ENCODE assay signal across 7 cellular contexts in the genomic region with DNA sequence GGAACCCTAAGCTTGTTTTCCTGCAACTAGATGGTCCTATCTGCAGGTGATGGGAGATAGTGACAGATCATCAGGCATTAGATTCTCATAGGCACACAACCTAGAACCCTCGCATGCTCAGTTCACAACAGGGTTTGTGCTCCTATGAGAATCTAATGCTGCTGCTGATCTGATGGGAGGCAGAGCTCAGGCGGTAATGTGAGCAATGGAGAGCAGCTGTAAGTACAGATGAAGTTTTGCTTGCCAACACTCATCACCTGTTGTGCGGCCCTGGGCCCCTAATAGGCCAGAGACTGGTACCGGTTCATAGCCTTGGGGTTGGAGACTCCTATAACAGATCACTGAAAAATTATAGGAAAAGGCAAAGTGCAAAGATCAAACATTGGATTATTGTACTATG.
"Had no signal": no experiment of that assay in that cellular context is flagged by ENCODE, and none has a peak within 500 bp of the region (broad histone marks: within the 10 kb centered on the region; RNA-seq: fewer than 3 reads in every experiment).

No MANE protein-coding gene starts in this region.

- H3K27ac Mint-ChIP-seq: IgD-negative memory B cell had no signal

- H3K4me1 Mint-ChIP-seq: IgD-negative memory B cell had no signal

- H3K27ac ChIP-seq: HL-60, KMS-11 had no signal

- H3K9me3 Mint-ChIP-seq: IgD-negative memory B cell had no signal

- DNase-seq: IMR-90, KBM-7, KG1 had no signal

- H3K36me3 Mint-ChIP-seq: IgD-negative memory B cell had no signal

- H3K27me3 Mint-ChIP-seq: IgD-negative memory B cell had no signal

- H3K4me3 Mint-ChIP-seq: IgD-negative memory B cell had no signal

- H3K4me3 ChIP-seq: K562 had no signal
